14 cellular contexts compared by ENCODE assay signal in genomic region chr13:53198699-53199098, GRCh38.
"Had no signal": no experiment of that assay in that cellular context is flagged by ENCODE, and none has a peak within 500 bp of the region (broad histone marks: within the 10 kb centered on the region; RNA-seq: fewer than 3 reads in every experiment).

No MANE protein-coding gene starts in this region.

- H3K4me1 ChIP-seq: gastrocnemius medialis, prostate gland had no signal

- H3K27ac ChIP-seq: gastrocnemius medialis, prostate gland, sigmoid colon, suprapubic skin, WERI-Rb-1 had no signal

- DNase-seq: activated CD4-positive, alpha-beta T cell treated with anti-CD3 and anti-CD28 coated beads for 4 hours; activated CD8-positive, alpha-beta memory T cell treated with anti-CD3 and anti-CD28 coated beads, Interleukin-2, amount 50 U/mL, for 4 hours; activated CD8-positive, alpha-beta T cell treated with anti-CD3 and anti-CD28 coated beads for 36 hours; activated T-cell treated with anti-CD3 and anti-CD28 coated beads, Interleukin-2, amount 50 U/mL, for 72 hours; aorta; gastrocnemius medialis; islet precursor cell; sigmoid colon; stimulated activated CD4-positive, alpha-beta T cell treated with anti-CD3 and anti-CD28 coated beads, Interleukin-2, amount 100 ng/mL, for 24 hours; stimulated activated naive CD4-positive, alpha-beta T cell treated with Interleukin-2 at 50 U/mL for 16 hours; T1000; WERI-Rb-1 had no signal

- H3K4me3 ChIP-seq: gastrocnemius medialis, prostate gland, sigmoid colon, suprapubic skin had no signal

- H3K36me3 ChIP-seq: gastrocnemius medialis, prostate gland, sigmoid colon, suprapubic skin, WERI-Rb-1 had no signal

- H3K9me3 ChIP-seq: gastrocnemius medialis, prostate gland, sigmoid colon, suprapubic skin had no signal
